Comparison of ENCODE assay signal across 24 cellular contexts in genomic region chr20:9024996-9025395, GRCh38. TPM values are rescaled to one million over a fixed set of nuclear protein-coding genes. Genes with fewer than 3 reads are reported as not detected.
"Had no signal": no experiment of that assay in that cellular context is flagged by ENCODE, and none has a peak within 500 bp of the region (broad histone marks: within the 10 kb centered on the region; RNA-seq: fewer than 3 reads in every experiment).

No MANE protein-coding gene starts in this region.

- H3K36me3 ChIP-seq: adrenal gland, ascending aorta, breast epithelium, left ventricle myocardium inferior, sigmoid colon, spleen, tibial artery had no signal

- H3K9me3 ChIP-seq: adrenal gland, ascending aorta, breast epithelium, left ventricle myocardium inferior, sigmoid colon, spleen, tibial artery had no signal

- H3K27ac ChIP-seq: adrenal gland, ascending aorta, breast epithelium, left ventricle myocardium inferior, sigmoid colon, spleen, tibial artery had no signal

- H3K4me1 ChIP-seq: adrenal gland, ascending aorta, breast epithelium, sigmoid colon, spleen had no signal

- FAIRE-seq: colon had no signal

- H3K4me3 ChIP-seq: adrenal gland, ascending aorta, breast epithelium, left ventricle myocardium inferior, sigmoid colon, spleen, tibial artery had no signal

- DNase-seq: activated B cell treated with CpG ODN at 0.5 μM for 24 hours; activated CD4-positive, alpha-beta T cell treated with anti-CD3 and anti-CD28 coated beads for 36 hours; activated CD4-positive, alpha-beta T cell treated with anti-CD3 and anti-CD28 coated beads, Interleukin-2, amount 50 U/mL, for 4 hours; activated CD8-positive, alpha-beta memory T cell treated with anti-CD3 and anti-CD28 coated beads for 24 hours; activated CD8-positive, alpha-beta memory T cell treated with anti-CD3 and anti-CD28 coated beads, Interleukin-2, amount 50 U/mL, for 4 hours; activated naive CD4-positive, alpha-beta T cell; activated T-cell treated with anti-CD3 and anti-CD28 coated beads, Interleukin-2, amount 50 U/mL, for 24 hours; adrenal gland; effector memory CD4-positive, alpha-beta T cell; foreskin melanocyte; glutamatergic neuron; hippocampal formation; left ventricle myocardium inferior; natural killer cell; retina; sigmoid colon; spleen; stimulated activated CD4-positive, alpha-beta T cell treated with anti-CD3 and anti-CD28 coated beads, Interleukin-4, amount 100 ng/mL, for 24 hours; stimulated activated naive CD8-positive, alpha-beta T cell treated with anti-CD3 and anti-CD28 coated beads, Interleukin-15, amount 100 ng/mL, for 72 hours; tibial artery had no signal

- ATAC-seq: activated CD4-positive, alpha-beta T cell treated with anti-CD3 and anti-CD28 coated beads for 36 hours; activated T-helper 17 cell treated with anti-CD3 and anti-CD28 coated beads, Interleukin-2, amount 50 U/mL, for 72 hours; stimulated activated naive CD8-positive, alpha-beta T cell treated with anti-CD3 and anti-CD28 coated beads, Interleukin-15, amount 100 ng/mL, for 72 hours had no signal

- H3K27me3 ChIP-seq: adrenal gland, ascending aorta, breast epithelium, sigmoid colon, spleen, tibial artery had no signal

RNA-seq across cellular contexts. Expression of gene PLCB4, which starts 43.9 kb away (rescaled TPM):
- total RNA-seq: activated B cell treated with CpG ODN at 0.5 μM for 24 hours; activated T-helper 17 cell treated with anti-CD3 and anti-CD28 coated beads, Interleukin-2, amount 50 U/mL, for 72 hours had no signal
